14 cellular contexts compared by ENCODE assay signal in genomic region chr18:23575309-23575651, GRCh38. TPM values are rescaled to one million over a fixed set of nuclear protein-coding genes. Genes with fewer than 3 reads are reported as not detected.
DNase-seq lines count a peak whose midpoint lies in the region; ATAC-seq and TF ChIP-seq lines count a peak whose summit lies in the region.
"Had no signal": no experiment of that assay in that cellular context is flagged by ENCODE, and none has a peak within 500 bp of the region (broad histone marks: within the 10 kb centered on the region; RNA-seq: fewer than 3 reads in every experiment).

No MANE protein-coding gene starts in this region.

- no peak for ATAC-seq in CD8-positive, alpha-beta T cell
- no peak for ATAC-seq in natural killer cell
- no peak for ATAC-seq in activated CD4-positive, CD25-positive, alpha-beta regulatory T cell treated with anti-CD3 and anti-CD28 coated beads, Interleukin-2, amount 50 U/mL, for 24 hours
- ATAC-seq in HG02763 (IDR thresholded peaks at IDR 0.05; ENCODE audit: unreplicated experiment) = no peak
- ATAC-seq: mucosa of descending colon had no signal

- WGBS in adrenal gland, 4 donors = 95 to 98% (median 97%) methylated on average over 6 to 7 of the region's 7 CpGs

- peak overlapping the region; percentile 65 for H3K4me2 ChIP-seq in BLaER1

- no peaks in the 10 kb centered on the region for H3K27me3 ChIP-seq in BLaER1
- no peaks in the 10 kb centered on the region for H3K27me3 ChIP-seq in CD8-positive, alpha-beta T cell (ENCODE audit: insufficient read depth, low read length)
- H3K27me3 ChIP-seq in adrenal gland = no peaks in the 10 kb centered on the region
- H3K27me3 ChIP-seq: brain microvascular endothelial cell had no signal

- POLR2A ChIA-PET in CD8-positive, alpha-beta T cell (lab: Charles Lee) = no interaction called here

- peaks cover 39% of the 10 kb centered on the region for H3K36me3 Mint-ChIP-seq in CD8-positive, alpha-beta T cell
- H3K36me3 Mint-ChIP-seq in natural killer cell = peaks cover 5% of the 10 kb centered on the region

- no peak for DNase-seq in CD8-positive, alpha-beta T cell
- DNase-seq in adrenal gland (no peak), natural killer cell (no peak), NCI-H1694 (lab: John Stamatoyannopoulos, UW) (no peak), NCI-H1092 (lab: John Stamatoyannopoulos, UW) (no peak)
- DNase-seq: brain microvascular endothelial cell, C1 segment of cervical spinal cord, mucosa of descending colon, NCI-H2227 treated with DMSO at 0.1 percent for 48 hours, psoas muscle had no signal

- H3K4me1 ChIP-seq in BLaER1 (peaks cover 48% of the 10 kb centered on the region), adrenal gland (replicated peaks in 1 of 2) (peaks cover 29 to 70% of the 10 kb centered on the region in 2 donors)
- H3K4me1 ChIP-seq in CD8-positive, alpha-beta T cell (ENCODE audit: insufficient read depth, low read length) = peaks cover 24% of the 10 kb centered on the region

- H3K27ac Mint-ChIP-seq in CD8-positive, alpha-beta T cell = peak overlapping the region; percentile 91
- peak overlapping the region; percentile 94 to 99 for H3K27ac Mint-ChIP-seq in natural killer cell

- TF ChIP-seq CTCF in CD8-positive, alpha-beta T cell (IDR thresholded peaks at IDR 0.05) = no peak
- TF ChIP-seq CTCF in adrenal gland (IDR thresholded peaks at IDR 0.05) (no peak), natural killer cell (IDR thresholded peaks at IDR 0.05) (no peak)

- intact Hi-C loops in CD8-positive, alpha-beta T cell (cut with DNase I, micrococcal nuclease) = no loop called here
- intact Hi-C loops in adrenal gland (cut with DNase I) = no loop called here
- intact Hi-C loops in natural killer cell (cut with micrococcal nuclease) = loop anchor here (10.0 kb wide), 1 partner anchor 440 kb away; the partner anchor contains the start of gene TTC39C

- H3K9me3 ChIP-seq in BLaER1 (no peaks in the 10 kb centered on the region), adrenal gland (replicated peaks in 1 of 3) (no peaks in the 10 kb centered on the region)
- no peaks in the 10 kb centered on the region for H3K9me3 ChIP-seq in CD8-positive, alpha-beta T cell (ENCODE audit: low read length)
- H3K9me3 ChIP-seq: mucosa of descending colon, psoas muscle had no signal

- no peaks in the 10 kb centered on the region for H3K9me3 Mint-ChIP-seq in CD8-positive, alpha-beta T cell
- no peaks in the 10 kb centered on the region for H3K9me3 Mint-ChIP-seq in natural killer cell

- peaks cover 58% of the 10 kb centered on the region for H3K36me3 ChIP-seq in BLaER1
- no peaks in the 10 kb centered on the region for H3K36me3 ChIP-seq in CD8-positive, alpha-beta T cell (ENCODE audit: insufficient read depth, low read length)
- peaks cover 0 to 20% of the 10 kb centered on the region in 2 donors for H3K36me3 ChIP-seq in adrenal gland (replicated peaks in 1 of 2)

- no peak overlapping the region for H3K9ac ChIP-seq in BLaER1

- no peak overlapping the region for H3K4me3 Mint-ChIP-seq in CD8-positive, alpha-beta T cell
- H3K4me3 Mint-ChIP-seq in natural killer cell = peak overlapping the region; percentile 91

- H3K4me3 ChIP-seq in BLaER1 = no peak overlapping the region
- H3K4me3 ChIP-seq in CD8-positive, alpha-beta T cell (ENCODE audit: low read depth, low read length) = no peak overlapping the region
- H3K4me3 ChIP-seq in adrenal gland = no peak overlapping the region
- H3K4me3 ChIP-seq: mucosa of descending colon, psoas muscle, SK-N-MC had no signal

- H3K27ac ChIP-seq in BLaER1 = 0 out of 2 replicates have a peak overlapping the region, but pooled peaks have one; percentile 57
- H3K27ac ChIP-seq in CD8-positive, alpha-beta T cell (ENCODE audit: low read depth, low read length) = no peak overlapping the region
- peak overlapping the region in 4 of 5 donors; percentile 73 to 91 (median 82) for H3K27ac ChIP-seq in adrenal gland
- H3K27ac ChIP-seq: brain microvascular endothelial cell, psoas muscle, SK-N-MC had no signal

- TF ChIP-seq POLR2A in adrenal gland (IDR thresholded peaks at IDR 0.05) = no peak

- peaks cover 66% of the 10 kb centered on the region for H3K4me1 Mint-ChIP-seq in CD8-positive, alpha-beta T cell (ENCODE audit: low read depth)
- H3K4me1 Mint-ChIP-seq in natural killer cell = peaks cover 71 to 75% of the 10 kb centered on the region in 2 donors

- no peaks in the 10 kb centered on the region for H3K27me3 Mint-ChIP-seq in CD8-positive, alpha-beta T cell (ENCODE audit: low read depth)
- no peaks in the 10 kb centered on the region for H3K27me3 Mint-ChIP-seq in natural killer cell (ENCODE audit: low read depth in 2 of 2)

- CTCF ChIA-PET in CD8-positive, alpha-beta T cell (lab: Charles Lee) = no interaction called here

- H4K20me1 ChIP-seq in BLaER1 = peaks cover 58% of the 10 kb centered on the region

RNA-seq across cellular contexts. Expression of gene NPC1, which starts 11.0 kb away (rescaled TPM):
- total RNA-seq in CD8-positive, alpha-beta T cell = 10 to 100 TPM; 37.3 to 38.9 TPM
- total RNA-seq in adrenal gland (1,000 to 10,000 TPM in 1 of 8 donors, 100 to 1,000 TPM in 5, 10 to 100 TPM in 2; 93.6 to 1,631 (median 117) TPM), natural killer cell (100 to 1,000 TPM; 143 to 203 (median 173) TPM)
- polyA plus RNA-seq in adrenal gland = 100 to 1,000 TPM in 1 of 3 donors, 10 to 100 TPM in 2; 38.3 to 361 (median 71.3) TPM
